ENCODE assay signal across 22 cellular contexts in the genomic region with DNA sequence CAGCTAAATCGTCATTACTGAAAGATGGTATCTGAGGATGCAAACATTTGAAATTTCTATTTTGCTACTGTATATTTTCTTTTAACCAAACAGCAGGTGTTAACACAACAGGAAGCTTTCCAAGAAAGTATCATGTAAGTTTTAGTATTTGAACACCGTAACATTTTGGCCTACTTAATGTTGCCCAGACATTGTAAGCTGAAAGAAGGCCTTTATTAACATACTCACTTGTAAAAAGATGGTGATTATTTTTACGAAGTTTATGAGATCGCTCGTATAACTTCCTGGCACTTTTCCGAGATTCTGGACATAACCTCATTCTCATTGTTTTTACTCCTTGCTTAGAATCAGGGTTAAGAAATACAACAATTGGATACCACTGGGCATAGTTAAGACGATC.
DNase-seq lines count a peak whose midpoint lies in the region; FAIRE-seq and TF ChIP-seq lines count a peak whose summit lies in the region.
"Had no signal": no experiment of that assay in that cellular context is flagged by ENCODE, and none has a peak within 500 bp of the region (broad histone marks: within the 10 kb centered on the region; RNA-seq: fewer than 3 reads in every experiment).

No MANE protein-coding gene starts in this region.

- peaks cover 40% of the 10 kb centered on the region for H3K36me3 Mint-ChIP-seq in astrocyte (ENCODE audit: low read depth, unreplicated experiment)
- H3K36me3 Mint-ChIP-seq: CD8-positive, alpha-beta T cell had no signal

- H3K36me3 ChIP-seq in astrocyte (ENCODE audit: insufficient read depth, low read length) (peaks cover 65% of the 10 kb centered on the region), trophoblast cell (ENCODE audit: control insufficient read depth in 1 of 2, insufficient read depth in 2 of 2, low read length in 2 of 2) (peaks cover 32 to 52% of the 10 kb centered on the region in 2 experiments)

- H3K9me3 ChIP-seq in astrocyte (ENCODE audit: insufficient read depth, low read depth, low read length) = peaks cover 8% of the 10 kb centered on the region
- H3K9me3 ChIP-seq in trophoblast cell (ENCODE audit: insufficient read depth, low read depth, low read length) = peaks cover 10% of the 10 kb centered on the region
- H3K9me3 ChIP-seq: BE2C had no signal

- DNase-seq in LNCaP clone FGC (ENCODE audit: low read depth) = peak; percentile 87
- DNase-seq in astrocyte (ENCODE audit: low read depth) = no peak
- DNase-seq in dorsolateral prefrontal cortex = no peak
- no peak for DNase-seq in trophoblast cell
- no peak for DNase-seq in NCI-H446 treated with DMSO at 0.1 percent for 48 hours (lab: John Stamatoyannopoulos, UW)
- DNase-seq: 8988T; ACHN; BE2C; C1 segment of cervical spinal cord; Caco-2; Calu3; CD4-positive, alpha-beta T cell; CD8-positive, alpha-beta T cell; DMS79 treated with DMSO at 0.1 percent for 48 hours; GF-D8 had no signal

- H3K9ac ChIP-seq in astrocyte (ENCODE audit: low read length) = no peak overlapping the region
- H3K9ac ChIP-seq in trophoblast cell (ENCODE audit: low read length) = no peak overlapping the region
- H3K9ac ChIP-seq: BLaER1 had no signal

- H4K8ac ChIP-seq in trophoblast cell (ENCODE audit: low read depth, low read length) = no peak overlapping the region

- peaks cover 7% of the 10 kb centered on the region for H3K9me3 Mint-ChIP-seq in astrocyte (ENCODE audit: unreplicated experiment)

- WGBS in trophoblast cell (ENCODE audit: extremely low coverage, insufficient coverage, insufficient read length) = no CpG with 5 or more reads among the region's 7 CpGs

- H2AFZ ChIP-seq in astrocyte (ENCODE audit: low read depth, low read length) = no peak overlapping the region
- H2AFZ ChIP-seq in trophoblast cell (ENCODE audit: insufficient read depth, low read length, poor library complexity) = no peak overlapping the region

- no peak overlapping the region for H2BK120ac ChIP-seq in trophoblast cell (ENCODE audit: insufficient read depth, low read length, poor library complexity)

- H3K79me1 ChIP-seq in trophoblast cell (ENCODE audit: low read length) = no peaks in the 10 kb centered on the region

- H3K27ac ChIP-seq in C4-2B = peak overlapping the region; percentile 62; the same call in 1 of the 2 replicates
- H3K27ac ChIP-seq in astrocyte (ENCODE audit: low read depth, low read length) = no peak overlapping the region
- peak overlapping the region in 3 of 59 donors; percentile 3 to 20 (median 5) for H3K27ac ChIP-seq in dorsolateral prefrontal cortex
- H3K27ac ChIP-seq in trophoblast cell (ENCODE audit: low read depth, low read length) = no peak overlapping the region
- H3K27ac ChIP-seq: BLaER1 had no signal

- H3K4me1 ChIP-seq in astrocyte (ENCODE audit: insufficient read depth, low read length) = no peaks in the 10 kb centered on the region
- no peaks in the 10 kb centered on the region for H3K4me1 ChIP-seq in trophoblast cell (ENCODE audit: control insufficient read depth in 1 of 2, insufficient read depth in 2 of 2, low read length in 2 of 2)
- H3K4me1 ChIP-seq: BE2C, BLaER1 had no signal

- H2AK5ac ChIP-seq in trophoblast cell (ENCODE audit: low read length) = no peak overlapping the region

- H2BK5ac ChIP-seq in trophoblast cell (ENCODE audit: low read depth, low read length, poor library complexity) = no peak overlapping the region

- no peaks in the 10 kb centered on the region for H3K27me3 ChIP-seq in astrocyte (ENCODE audit: insufficient read depth, low read length)
- H3K27me3 ChIP-seq in dorsolateral prefrontal cortex = no peaks in the 10 kb centered on the region
- H3K27me3 ChIP-seq in trophoblast cell (ENCODE audit: insufficient read depth, low read length) = no peaks in the 10 kb centered on the region
- H3K27me3 ChIP-seq: BE2C, BLaER1 had no signal

- H3K4me1 Mint-ChIP-seq in astrocyte (ENCODE audit: low read depth, unreplicated experiment) = no peaks in the 10 kb centered on the region

- no peak overlapping the region for H3K27ac Mint-ChIP-seq in astrocyte (ENCODE audit: unreplicated experiment)
- H3K27ac Mint-ChIP-seq: CD4-positive, alpha-beta T cell; CD8-positive, alpha-beta T cell had no signal

- peak; percentile 39 for FAIRE-seq in astrocyte (lab: Jason Lieb, UNC)
- FAIRE-seq: A204.1, D721Med, G401.6, GM12891, GM19239 had no signal

- H3K4me3 ChIP-seq in LNCaP clone FGC (ENCODE audit: low read depth, low read length) = no peak overlapping the region
- H3K4me3 ChIP-seq in astrocyte (ENCODE audit: insufficient read depth, low read depth, low read length) = no peak overlapping the region
- H3K4me3 ChIP-seq in dorsolateral prefrontal cortex = no peak overlapping the region
- H3K4me3 ChIP-seq in trophoblast cell (ENCODE audit: low read depth, low read length) = no peak overlapping the region
- H3K4me3 ChIP-seq: BLaER1 had no signal

- no peak overlapping the region for H4K91ac ChIP-seq in trophoblast cell (ENCODE audit: low read depth, low read length)

- H4K20me1 ChIP-seq in astrocyte (ENCODE audit: insufficient read depth, low read length) = peaks cover 16% of the 10 kb centered on the region
- H4K20me1 ChIP-seq: BLaER1 had no signal

- no peaks in the 10 kb centered on the region for H3K27me3 Mint-ChIP-seq in astrocyte (ENCODE audit: low read depth, unreplicated experiment)

- H3K18ac ChIP-seq in trophoblast cell (ENCODE audit: low read length) = no peak overlapping the region

- no peak overlapping the region for H3K4ac ChIP-seq in trophoblast cell (ENCODE audit: low read depth, low read length)

- H3K79me2 ChIP-seq in astrocyte (ENCODE audit: insufficient read depth, low read length) = no peaks in the 10 kb centered on the region
- no peaks in the 10 kb centered on the region for H3K79me2 ChIP-seq in trophoblast cell (ENCODE audit: control insufficient read depth, insufficient read depth, low read length, poor library complexity)

- no peak overlapping the region for H2BK12ac ChIP-seq in trophoblast cell (ENCODE audit: low read length)

- TF ChIP-seq CTCF in C4-2B (conservative IDR thresholded peaks at IDR 0.05) (no peak), LNCaP clone FGC (IDR thresholded peaks at IDR 0.05; ENCODE audit: control insufficient read depth, extremely low read depth, insufficient read depth) (no peak), astrocyte (IDR thresholded peaks at IDR 0.05; ENCODE audit: insufficient read depth, low read depth, low read length) (no peak), dorsolateral prefrontal cortex (IDR thresholded peaks at IDR 0.05 in 54 of 56, conservative IDR thresholded peaks at IDR 0.05 in 2 of 56; ENCODE audit: low read depth in 1 of 56, partially characterized antibody in 56 of 56) (no peak)

- no peak overlapping the region for H4K12ac ChIP-seq in trophoblast cell (ENCODE audit: low read depth, low read length)

- intact Hi-C loops in dorsolateral prefrontal cortex (cut with DNase I) = no loop called here

- no peak overlapping the region for H3K23ac ChIP-seq in trophoblast cell (ENCODE audit: low read length)

- no peak overlapping the region for H3K14ac ChIP-seq in trophoblast cell (ENCODE audit: low read length)

- H3K4me3 Mint-ChIP-seq in astrocyte (ENCODE audit: unreplicated experiment) = no peak overlapping the region
- H3K4me3 Mint-ChIP-seq: CD4-positive, alpha-beta T cell; CD8-positive, alpha-beta T cell had no signal

- H3K4me2 ChIP-seq in astrocyte (ENCODE audit: low read length) = no peak overlapping the region
- no peak overlapping the region for H3K4me2 ChIP-seq in trophoblast cell (ENCODE audit: low read length)
- H3K4me2 ChIP-seq: BLaER1 had no signal
